ENCODE assay signal across 30 cellular contexts in genomic region chr11:105003151-105003550, GRCh38. TPM values are rescaled to one million over a fixed set of nuclear protein-coding genes. Genes with fewer than 3 reads are reported as not detected.
"Had no signal": no experiment of that assay in that cellular context is flagged by ENCODE, and none has a peak within 500 bp of the region (broad histone marks: within the 10 kb centered on the region; RNA-seq: fewer than 3 reads in every experiment).

No MANE protein-coding gene starts in this region.

- H3K27ac Mint-ChIP-seq: dendritic cell treated with granulocyte-macrophage colony-stimulating factor and Interleukin-4, amounts not matched to agents 40 ng/mL and 50 ng/mL, for 4 days; effector memory CD8-positive, alpha-beta T cell; endodermal cell; memory B cell had no signal

- H3K27me3 ChIP-seq: colonic mucosa, esophagus squamous epithelium, gastrocnemius medialis, heart right ventricle, left lung had no signal

- H3K4me1 ChIP-seq: colonic mucosa, esophagus squamous epithelium, gastrocnemius medialis, heart right ventricle, left lung had no signal

- H3K9me3 ChIP-seq: colonic mucosa, esophagus squamous epithelium, gastrocnemius medialis, heart right ventricle, left lung had no signal

- H3K4me3 Mint-ChIP-seq: dendritic cell treated with granulocyte-macrophage colony-stimulating factor and Interleukin-4, amounts not matched to agents 40 ng/mL and 50 ng/mL, for 4 days; effector memory CD8-positive, alpha-beta T cell; endodermal cell; memory B cell had no signal

- DNase-seq: colonic mucosa; cortex of kidney; effector CD8-positive, alpha-beta T cell; effector memory CD8-positive, alpha-beta T cell; endodermal cell; erythroblast; esophagus squamous epithelium; foreskin fibroblast; foreskin melanocyte; gastrocnemius medialis; glutamatergic neuron; head of caudate nucleus; heart right ventricle; hippocampal formation; left cardiac atrium; left lung; left ventricle myocardium superior; mammary epithelial cell; mesendoderm; midbrain had no signal

- H3K4me3 ChIP-seq: colonic mucosa, esophagus squamous epithelium, gastrocnemius medialis, heart right ventricle, left lung, lung had no signal

- H3K36me3 ChIP-seq: colonic mucosa, esophagus squamous epithelium, gastrocnemius medialis, heart right ventricle, left lung had no signal

- H3K27me3 Mint-ChIP-seq: dendritic cell treated with granulocyte-macrophage colony-stimulating factor and Interleukin-4, amounts not matched to agents 40 ng/mL and 50 ng/mL, for 4 days; effector memory CD8-positive, alpha-beta T cell; memory B cell had no signal

- H3K27ac ChIP-seq: colonic mucosa, epithelial cell of prostate, esophagus squamous epithelium, gastrocnemius medialis, heart right ventricle, left lung had no signal

- H3K36me3 Mint-ChIP-seq: memory B cell had no signal

- H3K9me3 Mint-ChIP-seq: dendritic cell treated with granulocyte-macrophage colony-stimulating factor and Interleukin-4, amounts not matched to agents 40 ng/mL and 50 ng/mL, for 4 days; effector memory CD8-positive, alpha-beta T cell; endodermal cell; memory B cell had no signal

- FAIRE-seq: keratinocyte had no signal

- ATAC-seq: effector memory CD8-positive, alpha-beta T cell; esophagus mucosa; gastrocnemius medialis; heart right ventricle; left cardiac atrium; left lung; left ventricle myocardium superior had no signal

- H3K4me1 Mint-ChIP-seq: endodermal cell had no signal

RNA-seq across cellular contexts. Expression of gene CASP5, which starts 19.8 kb away (rescaled TPM):
- total RNA-seq: dermis microvascular lymphatic vessel endothelial cell, endodermal cell, esophagus mucosa, gastrocnemius medialis, glomerular endothelial cell, kidney epithelial cell, left ventricle myocardium superior, mucosa of gallbladder had no signal
- polyA plus RNA-seq: keratinocyte, mammary epithelial cell had no signal

RNA-seq across cellular contexts. Expression of gene CASP1, which starts 31.8 kb away (rescaled TPM):
- total RNA-seq: endodermal cell had no signal

RNA-seq across cellular contexts. Expression of gene CASP4, which starts 34.8 kb away (rescaled TPM):
- total RNA-seq: endodermal cell had no signal

RNA-seq across cellular contexts. Expression of gene CARD16, which starts 42.0 kb away (rescaled TPM):
- total RNA-seq: endodermal cell, kidney epithelial cell had no signal
